In the genomic region with DNA sequence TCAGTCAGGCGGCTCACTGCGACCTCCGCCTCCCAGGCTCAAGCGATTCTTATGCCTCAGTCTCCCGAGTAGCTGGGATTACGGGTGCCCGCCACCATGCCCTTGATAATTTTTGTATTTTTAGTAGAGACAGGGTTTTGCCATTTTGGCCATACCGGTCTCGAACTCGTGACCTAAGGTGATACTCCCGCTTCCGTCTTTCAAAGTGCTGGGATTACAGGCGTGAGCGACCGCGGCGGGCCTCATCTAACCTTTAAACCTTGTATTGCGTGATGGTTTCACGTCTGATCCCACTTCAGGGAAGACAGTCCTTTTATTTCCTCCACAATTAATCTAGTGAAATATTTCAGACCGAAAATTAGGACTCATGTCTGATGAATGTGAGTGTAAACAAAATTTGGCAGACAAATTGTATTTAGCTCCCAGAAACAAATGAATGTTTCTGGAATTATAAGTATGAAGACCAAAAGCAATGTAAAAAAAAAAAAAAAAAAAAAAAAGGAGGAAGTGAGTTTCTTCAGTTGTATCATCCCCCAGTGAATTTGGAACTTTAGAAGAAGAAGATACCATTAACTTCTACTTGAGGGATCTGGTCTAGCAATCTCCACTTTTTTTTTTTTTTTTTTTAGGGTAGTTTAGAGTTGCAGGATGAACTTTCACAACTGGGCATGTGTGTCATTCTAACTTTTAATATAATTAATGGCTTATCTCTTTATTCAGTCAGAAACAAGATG, we compare ENCODE assay signal across 10 cellular contexts. TPM values are rescaled to one million over a fixed set of nuclear protein-coding genes. Genes with fewer than 3 reads are reported as not detected.
DNase-seq lines count a peak whose midpoint lies in the region; ATAC-seq, FAIRE-seq and TF ChIP-seq lines count a peak whose summit lies in the region.
"Had no signal": no experiment of that assay in that cellular context is flagged by ENCODE, and none has a peak within 500 bp of the region (broad histone marks: within the 10 kb centered on the region; RNA-seq: fewer than 3 reads in every experiment).

No MANE protein-coding gene starts in this region.

- H3K27ac Mint-ChIP-seq in T-helper 17 cell = peak overlapping the region; percentile 99
- peak overlapping the region; percentile 52 for H3K27ac Mint-ChIP-seq in glutamatergic neuron (ENCODE audit: unreplicated experiment)

- H3K27me3 ChIP-seq in HepG2 (ENCODE audit: control insufficient read depth in 1 of 2, insufficient read depth in 2 of 2, low read length in 2 of 2) (no peaks in the 10 kb centered on the region; a peak in 1 of 5 replicates), right lobe of liver (no peaks in the 10 kb centered on the region), upper lobe of right lung (no peaks in the 10 kb centered on the region)

- CTCF ChIA-PET in HepG2 (lab: Yijun Ruan, JAX; ENCODE audit: low intra/inter-chr PET ratio, low total read pairs) = no interaction called here

- H3K27me3 Mint-ChIP-seq in T-helper 17 cell = no peaks in the 10 kb centered on the region
- peaks cover 6% of the 10 kb centered on the region for H3K27me3 Mint-ChIP-seq in glutamatergic neuron (ENCODE audit: unreplicated experiment)

- ATAC-seq in HepG2 (no peak), right lobe of liver (no peak), T-helper 17 cell (no peak), upper lobe of right lung (no peak), HG03097 (IDR thresholded peaks at IDR 0.05; ENCODE audit: low FRiP score, unreplicated experiment) (no peak)

- POLR2A ChIA-PET in HepG2 (lab: Yijun Ruan, JAX) = interaction anchor here (0.7 to 0.9 kb wide), 2 partner anchors 77 to 78 kb away, joined by 3 to 5 read pairs; a partner anchor contains a TSS

- peaks cover 4% of the 10 kb centered on the region for H3K9me3 Mint-ChIP-seq in glutamatergic neuron (ENCODE audit: unreplicated experiment)

- no peak for TF ChIP-seq EP300 in HepG2 (IDR thresholded peaks at IDR 0.05; ENCODE audit: low read depth in 2 of 2, low read length in 2 of 2)
- TF ChIP-seq EP300 in HepG2 (CRISPR knock-in tag; IDR thresholded peaks at IDR 0.05; ENCODE audit: borderline replicate concordance) = no peak

- H3K4me2 ChIP-seq in HepG2 (ENCODE audit: low read depth, low read length) = peak overlapping the region; percentile 88

- H3K9ac ChIP-seq in HepG2 (ENCODE audit: insufficient read depth, low read depth, low read length) = peak overlapping the region; percentile 86

- H3K4me1 Mint-ChIP-seq in T-helper 17 cell (peaks cover 27% of the 10 kb centered on the region), glutamatergic neuron (ENCODE audit: low read depth, unreplicated experiment) (peaks cover 11% of the 10 kb centered on the region)

- H3K36me3 ChIP-seq in HepG2 (replicated peaks in 1 of 2; ENCODE audit: control insufficient read depth in 1 of 2, insufficient read depth in 2 of 2, low read length in 2 of 2) (peaks cover 0 to 23% of the 10 kb centered on the region in 2 experiments; a peak in 3 of 5 replicates), right lobe of liver (peaks cover 0 to 29% (median 5%) of the 10 kb centered on the region in 4 donors), upper lobe of right lung (peaks cover 31% of the 10 kb centered on the region)

- H3K9me3 ChIP-seq in HepG2 (ENCODE audit: low read length) = no peaks in the 10 kb centered on the region
- no peaks in the 10 kb centered on the region for H3K9me3 ChIP-seq in right lobe of liver
- no peaks in the 10 kb centered on the region for H3K9me3 ChIP-seq in T-helper 17 cell (ENCODE audit: control insufficient read depth, low read length, poor library complexity, severe bottlenecking)
- H3K9me3 ChIP-seq in upper lobe of right lung = no peaks in the 10 kb centered on the region

- intact Hi-C loops in HepG2 (cut with micrococcal nuclease; ENCODE audit: unreplicated experiment) = loop anchor here (2.0 to 10.0 kb wide), 4 partner anchors 77 to 361 kb away; a partner anchor contains a TSS
- intact Hi-C loops in right lobe of liver (cut with DNase I) = no loop called here
- intact Hi-C loops in upper lobe of right lung (cut with DNase I) = no loop called here

- TF ChIP-seq RAD21 in HepG2 (CRISPR knock-in tag; IDR thresholded peaks at IDR 0.05) = no peak

- FAIRE-seq in HepG2 (lab: Jason Lieb, UNC) = no peak
- FAIRE-seq: bronchial epithelial cell had no signal

- peaks cover 41% of the 10 kb centered on the region for H3K79me2 ChIP-seq in HepG2 (ENCODE audit: insufficient read depth, low read length)

- BruUV-seq in HepG2 (replicated peaks; lab: Mats Ljungman, UMichigan) = no TSS peak

- H3K4me1 ChIP-seq in HepG2 (ENCODE audit: insufficient read depth, low read length) (peaks cover 34% of the 10 kb centered on the region), right lobe of liver (peaks cover 0 to 8% (median 4%) of the 10 kb centered on the region in 4 donors), upper lobe of right lung (peaks cover 12% of the 10 kb centered on the region)

- no peak overlapping the region for H2AFZ ChIP-seq in HepG2 (ENCODE audit: low read length)

- DNase-seq in HepG2 (ENCODE audit: low spot score) (no peak), right lobe of liver (no peak), T-helper 17 cell (no peak), glutamatergic neuron (no peak), upper lobe of right lung (no peak), hypothalamus (lab: John Stamatoyannopoulos, UW) (no peak), NCI-H774 (lab: John Stamatoyannopoulos, UW) (no peak)
- DNase-seq: stimulated activated CD4-positive, alpha-beta T cell treated with anti-CD3 and anti-CD28 coated beads, Interleukin-4, amount 100 ng/mL, for 24 hours had no signal

- H3K4me3 Mint-ChIP-seq in T-helper 17 cell (peak overlapping the region; percentile 96), glutamatergic neuron (ENCODE audit: unreplicated experiment) (peak overlapping the region; percentile 99)

- WGBS in HepG2 (ENCODE audit: low lambda C conversion rate) = 60% methylated on average over 20 of the region's 20 CpGs
- 82% methylated on average over 14 of the region's 20 CpGs for WGBS in right lobe of liver (ENCODE audit: insufficient coverage, low coverage, low lambda C conversion rate, missing lambda C conversion rate)

- H3K4me3 ChIP-seq in HepG2 (replicated peaks in 1 of 3; ENCODE audit: insufficient read depth in 1 of 3, low read depth in 2 of 3, low read length in 3 of 3) = peak overlapping the region; percentile 89 to 98 (median 92)
- peak overlapping the region in 1 of 3 donors; percentile 74 for H3K4me3 ChIP-seq in right lobe of liver
- H3K4me3 ChIP-seq in upper lobe of right lung = peak overlapping the region; percentile 84

- no peak for TF ChIP-seq CTCF in HepG2 (CRISPR knock-in tag; IDR thresholded peaks at IDR 0.05)
- TF ChIP-seq CTCF in right lobe of liver (IDR thresholded peaks at IDR 0.05) = no peak
- TF ChIP-seq CTCF in glutamatergic neuron (IDR thresholded peaks at IDR 0.05; ENCODE audit: partially characterized antibody, unreplicated experiment) = no peak
- no peak for TF ChIP-seq CTCF in upper lobe of right lung (IDR thresholded peaks at IDR 0.05)

- H3K36me3 Mint-ChIP-seq in T-helper 17 cell (ENCODE audit: low read depth) = no peaks in the 10 kb centered on the region
- H3K36me3 Mint-ChIP-seq in glutamatergic neuron (ENCODE audit: unreplicated experiment) = no peaks in the 10 kb centered on the region

- H3K27ac ChIP-seq in HepG2 (ENCODE audit: extremely low read length, insufficient read depth, low read length) (peak overlapping the region; percentile 90), right lobe of liver (no peak overlapping the region), upper lobe of right lung (no peak overlapping the region)

- TF ChIP-seq POLR2A in HepG2 (IDR thresholded peaks at IDR 0.05; ENCODE audit: insufficient read depth in 1 of 2, low read depth in 2 of 2, low read length in 2 of 2) (no peak), right lobe of liver (IDR thresholded peaks at IDR 0.05) (no peak)

- in situ Hi-C loops in HepG2 (cut with HindIII; ENCODE audit: extremely low pct_ligation_motif_present, low pct_unique_long_range_greater_than_20kb) = loop anchor here (5.0 kb wide), 1 partner anchor 76 kb away; a partner anchor contains a TSS

- H4K20me1 ChIP-seq in HepG2 (ENCODE audit: insufficient read depth, low read length) = no peaks in the 10 kb centered on the region; the same call in 1 of the 2 replicates

TF ChIP-seq in HepG2, 621 proteins besides CTCF, POLR2A, EP300 and RAD21 (continues in another document):
- peak; percentile 16; the same call in 1 of the 2 replicates for TF ChIP-seq HNF4A (CRISPR knock-in tag; IDR thresholded peaks at IDR 0.05)
- TF ChIP-seq ZBTB38 (CRISPR knock-in tag; IDR thresholded peaks at IDR 0.05) = peak; percentile 57; the same call in 1 of the 2 replicates

RNA-seq across cellular contexts. Expression of a gene that starts 1.6 kb away (rescaled TPM):
- total RNA-seq in HepG2 (2016; rRNA removed; fragmentation: Illumina TruSeq; extraction: Trizol) (51.5 and 52.4 TPM in 2 replicates), right lobe of liver (10 to 100 TPM; 13.0 to 45.6 (median 15.5) TPM), T-helper 17 cell (10 to 100 TPM; 26.0 to 28.4 TPM), glutamatergic neuron (ENCODE audit: unreplicated experiment) (47.7 TPM), upper lobe of right lung (29.5 TPM)
- total RNA-seq in HepG2 (2016; cell fraction: cytosol; rRNA removed; fragmentation: Illumina TruSeq; extraction: Trizol; ENCODE audit: low read depth) = 24.7 and 27.5 TPM in 2 replicates
- total RNA-seq in HepG2 (2016; cell fraction: insoluble cytoplasmic fraction; rRNA removed; fragmentation: Illumina TruSeq; extraction: Trizol) = 49.6 and 61.4 TPM in 2 replicates
- 26.3 and 27.3 TPM in 2 replicates for total RNA-seq in HepG2 (2016; cell fraction: membrane; rRNA removed; fragmentation: Illumina TruSeq; extraction: Trizol)
- 34.0 and 44.6 TPM in 2 replicates for total RNA-seq in HepG2 (2016; cell fraction: nucleus; rRNA removed; fragmentation: Illumina TruSeq; extraction: Trizol)
- polyA plus RNA-seq in HepG2 (2011; rRNA removed) = 32.0 and 36.0 TPM in 2 replicates
- polyA plus RNA-seq in HepG2 (2011; cell fraction: cytosol; rRNA removed) = 16.8 and 20.6 TPM in 2 replicates
- polyA plus RNA-seq in HepG2 (2011; cell fraction: nucleus; rRNA removed) = 29.9 and 32.4 TPM in 2 replicates
- polyA plus RNA-seq in HepG2 (2012) = 15.7 and 29.1 TPM in 2 replicates
- 6.8 and 7.9 TPM in 2 replicates for polyA plus RNA-seq in HepG2 (2016; cell fraction: cytosol; fragmentation: Illumina TruSeq; extraction: Trizol; ENCODE audit: low read depth)
- 38.1 and 39.9 TPM in 2 replicates for polyA plus RNA-seq in HepG2 (2016; cell fraction: insoluble cytoplasmic fraction; fragmentation: Illumina TruSeq; extraction: Trizol; ENCODE audit: low read depth)
- 10.4 and 13.5 TPM in 2 replicates for polyA plus RNA-seq in HepG2 (2016; cell fraction: membrane; fragmentation: Illumina TruSeq; extraction: Trizol; ENCODE audit: low read depth)
- polyA plus RNA-seq in HepG2 (2016; cell fraction: nucleus; fragmentation: Illumina TruSeq; extraction: Trizol; ENCODE audit: insufficient read depth, low read depth) = 47.6 and 52.3 TPM in 2 replicates
- 22.5 and 54.5 TPM in 2 replicates for polyA minus RNA-seq in HepG2 (2011; rRNA and poly(A)+ RNA removed; ENCODE audit: low replicate concordance)
- polyA minus RNA-seq in HepG2 (2011; cell fraction: cytosol; rRNA and poly(A)+ RNA removed) = 12.1 and 18.3 TPM in 2 replicates
- polyA minus RNA-seq in HepG2 (2011; cell fraction: nucleus; rRNA and poly(A)+ RNA removed) = 27.0 and 29.6 TPM in 2 replicates
